8 cellular contexts compared by ENCODE assay signal in the genomic region with DNA sequence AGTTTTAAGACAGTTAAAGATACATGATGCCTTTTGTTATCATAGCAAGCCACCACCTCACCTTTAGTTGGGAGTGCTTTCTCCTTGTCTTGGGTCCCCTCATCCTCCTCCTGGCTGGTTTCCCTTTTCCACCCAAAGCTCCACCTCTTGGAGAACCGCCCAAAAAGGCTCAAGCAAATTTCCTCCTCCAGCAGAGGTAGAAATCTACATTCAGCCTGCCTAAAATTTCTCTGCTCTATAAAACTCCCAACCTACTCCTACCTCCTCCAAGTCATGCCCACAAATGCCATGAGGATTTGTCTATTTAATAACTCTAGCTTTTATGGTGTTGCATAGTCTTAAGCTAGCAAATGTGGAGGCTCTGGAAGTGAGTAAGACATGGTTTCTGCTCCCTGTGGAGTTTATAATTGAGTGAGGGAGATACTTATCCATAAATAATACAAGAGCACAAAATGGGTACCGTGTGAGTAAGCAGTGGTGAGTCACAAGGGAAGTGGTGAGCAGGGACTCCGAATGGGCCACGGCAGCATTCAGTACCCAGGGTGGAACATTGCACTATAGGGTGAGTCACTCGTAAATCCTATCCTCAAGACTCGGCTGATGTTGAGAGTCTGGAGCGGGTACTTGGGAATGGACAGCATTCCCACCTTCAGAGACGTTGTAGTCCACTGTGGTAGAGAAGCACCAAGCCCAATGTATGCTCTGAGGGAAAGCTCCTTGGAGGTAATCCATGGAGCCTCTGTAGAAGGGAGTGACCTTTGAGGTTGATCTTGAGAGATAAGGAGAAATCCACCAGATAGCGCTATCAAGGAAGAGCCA.
DNase-seq lines count a peak whose midpoint lies in the region; ATAC-seq and TF ChIP-seq lines count a peak whose summit lies in the region.

No MANE protein-coding gene starts in this region.

- H3K27me3 ChIP-seq in SJCRH30 (no peaks in the 10 kb centered on the region), kidney epithelial cell (ENCODE audit: control insufficient read depth, insufficient read depth, low read length) (no peaks in the 10 kb centered on the region)

- ATAC-seq in GM18520 (IDR thresholded peaks at IDR 0.05; ENCODE audit: unreplicated experiment) (peak; percentile 67), GM21515 (IDR thresholded peaks at IDR 0.05; ENCODE audit: unreplicated experiment) (no peak)

- no peak overlapping the region for H3K27ac ChIP-seq in SJCRH30

- POLR2A ChIA-PET in GM10248 (lab: Yijun Ruan, JAX), result no interaction called here

- H3K36me3 Mint-ChIP-seq in activated naive CD4-positive, alpha-beta T cell treated with anti-CD3 and anti-CD28 coated beads for 36 hours (ENCODE audit: low read depth), result no peaks in the 10 kb centered on the region

- intact Hi-C loops in activated naive CD4-positive, alpha-beta T cell treated with anti-CD3 and anti-CD28 coated beads for 36 hours (cut with micrococcal nuclease), result loop anchor here (1.0 to 5.0 kb wide), 5 partner anchors 39 to 713 kb away; partner anchors contain the start of genes CCDC88A, EML6, PPP4R3B and RTN4

- peaks cover 4% of the 10 kb centered on the region; the same call in 1 of the 2 replicates for H3K4me1 ChIP-seq in SJCRH30

- H3K4me3 ChIP-seq in SJCRH30 (no peak overlapping the region), kidney epithelial cell (ENCODE audit: low read depth, low read length) (no peak overlapping the region)

- H3K9me3 ChIP-seq in SJCRH30 (replicated peaks), result no peaks in the 10 kb centered on the region

- no peak overlapping the region for H3K4me3 Mint-ChIP-seq in activated naive CD4-positive, alpha-beta T cell treated with anti-CD3 and anti-CD28 coated beads for 36 hours

- CTCF ChIA-PET in activated naive CD4-positive, alpha-beta T cell treated with anti-CD3 and anti-CD28 coated beads for 36 hours (lab: Charles Lee), result interaction anchor here (0.7 to 1.1 kb wide), 2 partner anchors 144 to 271 kb away, joined by 3 to 4 read pairs; no protein-coding TSS in a partner anchor
- CTCF ChIA-PET in GM10248 (lab: Yijun Ruan, JAX), result interaction anchor here (1.0 to 1.2 kb wide), 4 partner anchors 15 to 28 kb away, joined by 3 to 4 read pairs (median 3); no protein-coding TSS in a partner anchor

- DNase-seq in SJCRH30 (peak; percentile 46 to 47), kidney epithelial cell (ENCODE audit: low read depth) (peak; percentile 96), GM10248 (ENCODE audit: extremely low spot score) (no peak), middle frontal gyrus (ENCODE audit: extremely low spot score, low spot score) (no peak)
- DNase-seq in activated naive CD4-positive, alpha-beta T cell treated with anti-CD3 and anti-CD28 coated beads for 36 hours, result peak; percentile 81
- DNase-seq in stimulated activated CD8-positive, alpha-beta memory T cell treated with anti-CD3 and anti-CD28 coated beads, Interleukin-2, amount 100 ng/mL, for 1 hour (ENCODE audit: low read depth in 2 of 2), result peak; percentile 29 to 31

- H3K36me3 ChIP-seq in SJCRH30, result no peaks in the 10 kb centered on the region
- no peaks in the 10 kb centered on the region for H3K36me3 ChIP-seq in kidney epithelial cell (ENCODE audit: control insufficient read depth, insufficient read depth, low read length)

- no peaks in the 10 kb centered on the region for H3K27me3 Mint-ChIP-seq in activated naive CD4-positive, alpha-beta T cell treated with anti-CD3 and anti-CD28 coated beads for 36 hours (ENCODE audit: low read depth)

- H3K9me3 Mint-ChIP-seq in activated naive CD4-positive, alpha-beta T cell treated with anti-CD3 and anti-CD28 coated beads for 36 hours, result no peaks in the 10 kb centered on the region

- H3K4me1 Mint-ChIP-seq in activated naive CD4-positive, alpha-beta T cell treated with anti-CD3 and anti-CD28 coated beads for 36 hours (ENCODE audit: low read depth), result peaks cover 10% of the 10 kb centered on the region

- no peak overlapping the region for H3K27ac Mint-ChIP-seq in activated naive CD4-positive, alpha-beta T cell treated with anti-CD3 and anti-CD28 coated beads for 36 hours

- no peak for TF ChIP-seq CTCF in kidney epithelial cell (IDR thresholded peaks at IDR 0.05; ENCODE audit: insufficient read depth, low read length, poor library complexity, severe bottlenecking)
- TF ChIP-seq CTCF in GM10248 (IDR thresholded peaks at IDR 0.05; ENCODE audit: control extremely low read depth, extremely low read depth, low read depth, missing control alignments), result no peak

Comparison
In these comparisons a context has a peak if more than half of its experiments do, and no peak if none do; other contexts are left out.
1. DNase-seq: peak in SJCRH30 (2 of 2), activated naive CD4-positive, alpha-beta T cell treated with anti-CD3 and anti-CD28 coated beads for 36 hours (single experiment), kidney epithelial cell (single experiment) and stimulated activated CD8-positive, alpha-beta memory T cell treated with anti-CD3 and anti-CD28 coated beads, Interleukin-2, amount 100 ng/mL, for 1 hour (2 of 2); none in GM10248 (single experiment) and middle frontal gyrus (single experiment).